ENCODE assay signal across 26 cellular contexts in the genomic region with DNA sequence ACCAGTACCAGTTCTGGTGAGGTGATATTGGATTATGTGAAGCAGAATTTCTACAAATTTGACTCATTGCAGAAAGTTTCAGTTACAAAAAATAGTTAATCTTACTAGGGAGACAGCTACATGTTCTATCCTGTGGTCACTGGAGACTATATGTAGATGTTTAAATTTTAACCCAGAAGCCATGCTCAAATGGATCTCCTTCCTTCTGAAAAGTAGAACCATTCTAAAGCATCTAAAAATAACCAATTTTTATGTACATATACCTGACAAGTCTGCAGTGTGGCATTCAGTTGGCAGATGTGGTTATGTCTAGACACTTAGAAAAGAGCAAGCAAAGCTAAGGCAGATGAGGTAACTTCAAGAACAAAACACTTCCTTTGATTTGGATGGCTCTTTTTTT.
DNase-seq lines count a peak whose midpoint lies in the region; ATAC-seq and TF ChIP-seq lines count a peak whose summit lies in the region.
"Had no signal": no experiment of that assay in that cellular context is flagged by ENCODE, and none has a peak within 500 bp of the region (broad histone marks: within the 10 kb centered on the region; RNA-seq: fewer than 3 reads in every experiment).

No MANE protein-coding gene starts in this region.

- H3K9me3 Mint-ChIP-seq in endodermal cell: no peaks in the 10 kb centered on the region
- no peaks in the 10 kb centered on the region for H3K9me3 Mint-ChIP-seq in activated naive CD8-positive, alpha-beta T cell treated with anti-CD3 and anti-CD28 coated beads for 36 hours
- H3K9me3 Mint-ChIP-seq: effector memory CD8-positive, alpha-beta T cell; naive thymus-derived CD8-positive, alpha-beta T cell had no signal

- H3K9ac ChIP-seq in endodermal cell (ENCODE audit: extremely low read depth, low read length, poor library complexity, severe bottlenecking): no peak overlapping the region
- H3K9ac ChIP-seq: BLaER1 treated with 17β-estradiol and CSF1 and Interleukin-3, amounts not matched to agents 10 nM and 100 nM had no signal

- ATAC-seq in GM18508 (IDR thresholded peaks at IDR 0.05; ENCODE audit: insufficient read depth, unreplicated experiment): peak; percentile 75
- ATAC-seq in GM21423 (IDR thresholded peaks at IDR 0.05; ENCODE audit: unreplicated experiment): peak; percentile 89
- peak; percentile 46 for ATAC-seq in HG03060 (IDR thresholded peaks at IDR 0.05; ENCODE audit: low read depth, unreplicated experiment)
- peak; percentile 78 for ATAC-seq in HG03558 (IDR thresholded peaks at IDR 0.05; ENCODE audit: extremely low read depth, unreplicated experiment)
- no peak for ATAC-seq in Right ventricle myocardium inferior
- ATAC-seq: effector memory CD8-positive, alpha-beta T cell; naive thymus-derived CD8-positive, alpha-beta T cell had no signal

- no peak overlapping the region for H3K27ac Mint-ChIP-seq in endodermal cell
- no peak overlapping the region for H3K27ac Mint-ChIP-seq in activated naive CD8-positive, alpha-beta T cell treated with anti-CD3 and anti-CD28 coated beads for 36 hours

- intact Hi-C loops in Right ventricle myocardium inferior (cut with DNase I): no loop called here

- H3K9me3 ChIP-seq in endodermal cell (ENCODE audit: control insufficient read depth, low read length): no peaks in the 10 kb centered on the region
- H3K9me3 ChIP-seq: BLaER1 treated with 17β-estradiol and CSF1 and Interleukin-3, amounts not matched to agents 10 nM and 100 nM; ovary; Peyer's patch; right atrium auricular region had no signal

- no peaks in the 10 kb centered on the region for H3K27me3 Mint-ChIP-seq in endodermal cell (ENCODE audit: insufficient read depth)
- H3K27me3 Mint-ChIP-seq in activated naive CD8-positive, alpha-beta T cell treated with anti-CD3 and anti-CD28 coated beads for 36 hours: no peaks in the 10 kb centered on the region
- H3K27me3 Mint-ChIP-seq: effector memory CD8-positive, alpha-beta T cell; naive thymus-derived CD8-positive, alpha-beta T cell had no signal

- no peaks in the 10 kb centered on the region for H3K27me3 ChIP-seq in endodermal cell (ENCODE audit: control insufficient read depth, insufficient read depth, low read length, poor library complexity, severe bottlenecking)
- H3K27me3 ChIP-seq: BLaER1 treated with 17β-estradiol and CSF1 and Interleukin-3, amounts not matched to agents 10 nM and 100 nM; brain microvascular endothelial cell; ovary; Peyer's patch; right atrium auricular region had no signal

- no peak overlapping the region for H3K4me3 ChIP-seq in endodermal cell (ENCODE audit: low read length)
- H3K4me3 ChIP-seq: BLaER1 treated with 17β-estradiol and CSF1 and Interleukin-3, amounts not matched to agents 10 nM and 100 nM; ovary; Peyer's patch; right atrium auricular region had no signal

- DNase-seq in Right ventricle myocardium inferior (ENCODE audit: missing footprints) (no peak), NCI-H2171 treated with DMSO at 0.1 percent for 48 hours (lab: John Stamatoyannopoulos, UW) (no peak), endodermal cell (no peak)
- DNase-seq in activated naive CD8-positive, alpha-beta T cell treated with anti-CD3 and anti-CD28 coated beads for 36 hours: no peak
- DNase-seq: activated CD8-positive, alpha-beta memory T cell treated with anti-CD3 and anti-CD28 coated beads, Interleukin-2, amount 50 U/mL, for 48 hours; brain microvascular endothelial cell; Calu3; effector memory CD8-positive, alpha-beta T cell; KG1; MV-4-11; naive thymus-derived CD8-positive, alpha-beta T cell; NCI-H1930; NCI-H226; NCI-H82; ovary; Peyer's patch; stimulated activated CD4-positive, alpha-beta T cell treated with anti-CD3 and anti-CD28 coated beads, Interleukin-12 subunit alpha, Interleukin-12 subunit beta, amount 100 ng/mL, for 4 hours; stimulated activated CD8-positive, alpha-beta memory T cell treated with anti-CD3 and anti-CD28 coated beads, Interleukin-4, amount 100 ng/mL, for 48 hours; T-helper 2 cell; WERI-Rb-1 had no signal

- H3K27ac ChIP-seq in endodermal cell (ENCODE audit: low read depth, low read length): no peak overlapping the region
- H3K27ac ChIP-seq: BLaER1 treated with 17β-estradiol and CSF1 and Interleukin-3, amounts not matched to agents 10 nM and 100 nM; brain microvascular endothelial cell; ovary; Peyer's patch; right atrium auricular region; WERI-Rb-1 had no signal

- no peaks in the 10 kb centered on the region for H3K4me1 Mint-ChIP-seq in endodermal cell
- peaks cover 2% of the 10 kb centered on the region for H3K4me1 Mint-ChIP-seq in activated naive CD8-positive, alpha-beta T cell treated with anti-CD3 and anti-CD28 coated beads for 36 hours
- H3K4me1 Mint-ChIP-seq: naive thymus-derived CD8-positive, alpha-beta T cell had no signal

- H3K36me3 ChIP-seq in endodermal cell (ENCODE audit: control insufficient read depth, insufficient read depth, low read length): peaks cover 83% of the 10 kb centered on the region
- H3K36me3 ChIP-seq: ovary had no signal

- H3K4me1 ChIP-seq in endodermal cell (ENCODE audit: control insufficient read depth, insufficient read depth, low read length): no peaks in the 10 kb centered on the region
- H3K4me1 ChIP-seq: BLaER1 treated with 17β-estradiol and CSF1 and Interleukin-3, amounts not matched to agents 10 nM and 100 nM; Peyer's patch; right atrium auricular region had no signal

- H3K4me3 Mint-ChIP-seq in endodermal cell: no peak overlapping the region
- H3K4me3 Mint-ChIP-seq in activated naive CD8-positive, alpha-beta T cell treated with anti-CD3 and anti-CD28 coated beads for 36 hours: no peak overlapping the region
- H3K4me3 Mint-ChIP-seq: effector memory CD8-positive, alpha-beta T cell; naive thymus-derived CD8-positive, alpha-beta T cell had no signal

- peaks cover 62% of the 10 kb centered on the region for H3K36me3 Mint-ChIP-seq in endodermal cell (ENCODE audit: low read depth)
- peaks cover 12% of the 10 kb centered on the region for H3K36me3 Mint-ChIP-seq in activated naive CD8-positive, alpha-beta T cell treated with anti-CD3 and anti-CD28 coated beads for 36 hours

- TF ChIP-seq CTCF in endodermal cell (conservative IDR thresholded peaks at IDR 0.05): no peak
